7 cellular contexts compared by ENCODE assay signal in the genomic region with DNA sequence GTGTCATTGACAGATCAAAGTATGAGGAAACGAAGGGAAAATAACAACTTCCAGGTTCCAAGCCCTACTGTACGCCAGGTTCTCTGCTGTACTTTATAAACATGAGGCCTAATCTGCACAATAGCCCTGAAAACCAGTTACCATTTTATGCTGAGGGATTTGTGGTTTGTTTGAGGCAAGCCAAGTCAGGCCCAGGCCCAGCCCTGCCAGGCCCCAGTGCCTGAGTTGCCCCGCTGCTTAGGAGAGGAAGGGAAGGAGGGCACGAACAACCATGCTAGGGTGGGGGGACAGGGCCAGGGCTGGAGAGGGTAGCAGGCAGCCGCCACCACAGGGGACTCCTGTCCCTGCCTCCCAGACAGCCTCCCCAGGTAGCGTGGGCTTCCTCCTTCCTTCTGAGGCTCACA. TPM values are rescaled to one million over a fixed set of nuclear protein-coding genes. Genes with fewer than 3 reads are reported as not detected.
"Had no signal": no experiment of that assay in that cellular context is flagged by ENCODE, and none has a peak within 500 bp of the region (broad histone marks: within the 10 kb centered on the region; RNA-seq: fewer than 3 reads in every experiment).

No MANE protein-coding gene starts in this region.

RNA-seq across cellular contexts. Expression of a gene that starts 44.0 kb away (rescaled TPM):
- total RNA-seq: naive thymus-derived CD8-positive, alpha-beta T cell had no signal
- polyA plus RNA-seq: naive thymus-derived CD8-positive, alpha-beta T cell had no signal

RNA-seq across cellular contexts. Expression of a gene that starts 44.2 kb away (rescaled TPM):
- total RNA-seq: kidney epithelial cell; left ventricle myocardium superior; mononuclear cell; naive thymus-derived CD8-positive, alpha-beta T cell; posterior vena cava; right atrium auricular region; suprapubic skin had no signal
- polyA plus RNA-seq: naive thymus-derived CD8-positive, alpha-beta T cell had no signal

RNA-seq across cellular contexts. Expression of a gene that starts 59.7 kb away (rescaled TPM):
- total RNA-seq: kidney epithelial cell had no signal

RNA-seq across cellular contexts. Expression of a gene that starts 59.8 kb away (rescaled TPM):
- total RNA-seq: naive thymus-derived CD8-positive, alpha-beta T cell had no signal
